9 cellular contexts compared by ENCODE assay signal in the genomic region with DNA sequence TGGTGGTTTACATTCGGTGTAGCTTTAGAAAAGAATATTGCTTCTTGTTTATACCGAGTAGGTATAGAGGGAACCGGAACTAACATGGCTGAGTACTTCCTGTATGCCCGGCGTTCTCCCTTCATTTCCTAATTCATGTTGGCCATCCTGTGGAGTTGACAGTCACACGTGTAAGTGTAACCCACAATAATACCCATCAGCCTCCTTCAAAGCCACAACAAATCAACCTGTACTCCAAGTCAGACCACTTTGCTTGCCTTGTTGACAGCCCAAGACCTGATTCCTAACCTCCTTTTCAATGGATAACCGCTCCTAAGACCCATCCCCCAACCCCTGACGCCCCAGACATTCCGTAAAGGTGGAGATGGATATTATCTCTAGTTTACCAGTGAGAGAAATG. TPM values are rescaled to one million over a fixed set of nuclear protein-coding genes. Genes with fewer than 3 reads are reported as not detected.
A peak's percentile ranks its signal among the peaks of the same experiment; 100 is the strongest.
DNase-seq lines count a peak whose midpoint lies in the region; ATAC-seq and TF ChIP-seq lines count a peak whose summit lies in the region.
"Had no signal": no experiment of that assay in that cellular context is flagged by ENCODE, and none has a peak within 500 bp of the region (broad histone marks: within the 10 kb centered on the region; RNA-seq: fewer than 3 reads in every experiment).

No MANE protein-coding gene starts in this region.

- TF ChIP-seq POLR2A in stomach (IDR thresholded peaks at IDR 0.05) = no peak

- no peaks in the 10 kb centered on the region for H3K9me2 ChIP-seq in hepatocyte (replicated peaks; ENCODE audit: insufficient read depth)

- H3K79me2 ChIP-seq in hepatocyte = no peaks in the 10 kb centered on the region

- H3K4me2 ChIP-seq in hepatocyte = peak overlapping the region; percentile 75

- no peaks in the 10 kb centered on the region for H3K36me3 ChIP-seq in SK-N-MC (ENCODE audit: insufficient read depth, low read length)
- no peaks in the 10 kb centered on the region for H3K36me3 ChIP-seq in hepatocyte (replicated peaks; ENCODE audit: insufficient read depth, low read depth)
- no peaks in the 10 kb centered on the region for H3K36me3 ChIP-seq in stomach
- H3K36me3 ChIP-seq: uterus had no signal

- peak overlapping the region; percentile 70 for H3K4me3 ChIP-seq in SK-N-MC
- H3K4me3 ChIP-seq in hepatocyte = peak overlapping the region; percentile 16
- peak overlapping the region in 3 of 4 donors; percentile 15 to 34 (median 26) for H3K4me3 ChIP-seq in stomach
- H3K4me3 ChIP-seq: uterus had no signal

- no peak for DNase-seq in activated naive CD4-positive, alpha-beta T cell treated with anti-CD3 and anti-CD28 coated beads for 36 hours
- DNase-seq in activated naive CD4-positive, alpha-beta T cell (lab: John Stamatoyannopoulos, UW) = no peak
- DNase-seq in SK-N-MC (ENCODE audit: low read depth, low spot score) = no peak
- peak; percentile 23 for DNase-seq in hepatocyte (ENCODE audit: low spot score)
- no peak for DNase-seq in stomach
- no peak for DNase-seq in natural killer cell
- DNase-seq: uterus had no signal

- CTCF ChIA-PET in activated naive CD4-positive, alpha-beta T cell treated with anti-CD3 and anti-CD28 coated beads for 36 hours (lab: Charles Lee) = interaction anchor here (0.8 to 4.8 kb wide), 8 partner anchors 9 to 1406 kb away, joined by 3 to 28 read pairs (median 4); no protein-coding TSS in a partner anchor

- no peak for TF ChIP-seq CTCF in hepatocyte (IDR thresholded peaks at IDR 0.05; ENCODE audit: poor library complexity)
- no peak for TF ChIP-seq CTCF in stomach (IDR thresholded peaks at IDR 0.05)
- TF ChIP-seq CTCF in natural killer cell (IDR thresholded peaks at IDR 0.05) = no peak

- H4K20me1 ChIP-seq in hepatocyte (ENCODE audit: insufficient read depth, poor library complexity, severe bottlenecking) = no peaks in the 10 kb centered on the region

- H3K27me3 ChIP-seq in hepatocyte = no peaks in the 10 kb centered on the region
- H3K27me3 ChIP-seq in stomach = no peaks in the 10 kb centered on the region
- H3K27me3 ChIP-seq: uterus had no signal

- H3K36me3 Mint-ChIP-seq in activated naive CD4-positive, alpha-beta T cell treated with anti-CD3 and anti-CD28 coated beads for 36 hours (ENCODE audit: low read depth) = no peaks in the 10 kb centered on the region
- H3K36me3 Mint-ChIP-seq in natural killer cell = no peaks in the 10 kb centered on the region

- TF ChIP-seq EP300 in stomach (IDR thresholded peaks at IDR 0.05) = no peak

- H3K4me1 ChIP-seq in hepatocyte (ENCODE audit: insufficient read depth) (no peaks in the 10 kb centered on the region), stomach (peaks cover 4 to 40% (median 16%) of the 10 kb centered on the region in 4 donors)
- H3K4me1 ChIP-seq: uterus had no signal

- intact Hi-C loops in activated naive CD4-positive, alpha-beta T cell treated with anti-CD3 and anti-CD28 coated beads for 36 hours (cut with micrococcal nuclease) = loop anchor here (1.0 kb wide), 1 partner anchor 571 kb away; no protein-coding TSS in a partner anchor
- intact Hi-C loops in stomach (cut with DNase I; ENCODE audit: low total_unique reads) (loop anchor here (5.0 to 10.0 kb wide), 2 partner anchors 561 to 628 kb away; no protein-coding TSS in a partner anchor), natural killer cell (cut with micrococcal nuclease) (loop anchor here (2.0 kb wide), 1 partner anchor 553 kb away; no protein-coding TSS in a partner anchor)

- H3K27ac ChIP-seq in SK-N-MC = peak overlapping the region; percentile 94
- H3K27ac ChIP-seq in hepatocyte = peak overlapping the region; percentile 36
- peak overlapping the region; percentile 24 to 79 (median 49) for H3K27ac ChIP-seq in stomach
- H3K27ac ChIP-seq: uterus had no signal

- no peak overlapping the region for H3K27ac Mint-ChIP-seq in activated naive CD4-positive, alpha-beta T cell treated with anti-CD3 and anti-CD28 coated beads for 36 hours
- H3K27ac Mint-ChIP-seq in natural killer cell = no peak overlapping the region

- 12% methylated on average over 9 of the region's 9 CpGs for WGBS in hepatocyte (ENCODE audit: low lambda C conversion rate, missing lambda C conversion rate)
- WGBS in stomach, 5 donors = 9 to 32% (median 21%) methylated on average over 9 of the region's 9 CpGs

- ATAC-seq in natural killer cell (no peak), HG03039 (IDR thresholded peaks at IDR 0.05; ENCODE audit: unreplicated experiment) (no peak), GM21529 (IDR thresholded peaks at IDR 0.05; ENCODE audit: unreplicated experiment) (no peak)

- peak overlapping the region; percentile 88 for H2AFZ ChIP-seq in hepatocyte

- no peaks in the 10 kb centered on the region for H3K9me3 Mint-ChIP-seq in activated naive CD4-positive, alpha-beta T cell treated with anti-CD3 and anti-CD28 coated beads for 36 hours
- no peaks in the 10 kb centered on the region for H3K9me3 Mint-ChIP-seq in natural killer cell

- peak overlapping the region; percentile 44 for H3K4me3 Mint-ChIP-seq in activated naive CD4-positive, alpha-beta T cell treated with anti-CD3 and anti-CD28 coated beads for 36 hours
- H3K4me3 Mint-ChIP-seq in natural killer cell = no peak overlapping the region

- H3K9me3 ChIP-seq in SK-N-MC (ENCODE audit: low read depth, low read length) (no peaks in the 10 kb centered on the region), hepatocyte (ENCODE audit: low read depth) (no peaks in the 10 kb centered on the region), stomach (no peaks in the 10 kb centered on the region)
- H3K9me3 ChIP-seq: uterus had no signal

- H3K9ac ChIP-seq in SK-N-MC (ENCODE audit: insufficient read length) = peak overlapping the region; percentile 58

- H3K4me1 Mint-ChIP-seq in activated naive CD4-positive, alpha-beta T cell treated with anti-CD3 and anti-CD28 coated beads for 36 hours (ENCODE audit: low read depth) = peaks cover 21% of the 10 kb centered on the region
- H3K4me1 Mint-ChIP-seq in natural killer cell = peaks cover 11% of the 10 kb centered on the region in 2 donors

- peaks cover 5% of the 10 kb centered on the region for H3K27me3 Mint-ChIP-seq in activated naive CD4-positive, alpha-beta T cell treated with anti-CD3 and anti-CD28 coated beads for 36 hours (ENCODE audit: low read depth)
- peaks cover 6 to 15% of the 10 kb centered on the region in 2 donors for H3K27me3 Mint-ChIP-seq in natural killer cell (ENCODE audit: low read depth in 2 of 2)

RNA-seq across cellular contexts. Expression of a gene that starts 42.1 kb away (rescaled TPM):
- total RNA-seq in activated naive CD4-positive, alpha-beta T cell treated with anti-CD3 and anti-CD28 coated beads for 36 hours = not detected
- not detected in 2 replicates for total RNA-seq in hepatocyte
- polyA plus RNA-seq in hepatocyte = 0.21 TPM in 1 of 2 replicates, not detected in the other
- not detected for total RNA-seq in stomach
- under 1 TPM in 1 of 3 donors, not detected in 2; 0.08 TPM for polyA plus RNA-seq in stomach
- total RNA-seq in natural killer cell = not detected
- total RNA-seq: uterus had no signal

Comparison
In these comparisons a context has a peak if more than half of its experiments do, and no peak if none do; other contexts are left out.
1. H3K27ac ChIP-seq: peak in every context shown above with its lines; median percentile 94 in SK-N-MC; 49 in stomach; 36 in hepatocyte.
2. H3K4me3 ChIP-seq: peak in every context shown above with its lines; median percentile 70 in SK-N-MC; 26 in stomach; 16 in hepatocyte.